Comparison of ENCODE assay signal across 1 cellular context in genomic region chr7:47354831-47355541, GRCh38.
TF ChIP-seq lines count a peak whose summit lies in the region.

No MANE protein-coding gene starts in this region.

TF ChIP-seq in K562, 482 proteins besides CTCF, POLR2A, EP300 and RAD21 (continued from another document):
- TF ChIP-seq MGA (IDR thresholded peaks at IDR 0.05), result peak; percentile 73
- peak; percentile 84 for TF ChIP-seq RAD51 (IDR thresholded peaks at IDR 0.05; ENCODE audit: borderline replicate concordance, low read depth)
- no peak for TF ChIP-seq BDP1 (IDR thresholded peaks at IDR 0.05; ENCODE audit: insufficient read depth, insufficient read length)
- TF ChIP-seq MAZ (CRISPR knock-in tag; conservative IDR thresholded peaks at IDR 0.05 in 1 of 2, IDR thresholded peaks at IDR 0.05 in 1 of 2), result peak in 1 of 2 experiments; percentile 16; a peak in 1 of 4 replicates
- TF ChIP-seq ZNF143 (CRISPR knock-in tag; IDR thresholded peaks at IDR 0.05), result no peak
- TF ChIP-seq SRF (CRISPR knock-in tag; IDR thresholded peaks at IDR 0.05), result peak in 1 of 2 experiments; percentile 70; a peak in 2 of 4 replicates
- TF ChIP-seq ATF6 (CRISPR knock-in tag; IDR thresholded peaks at IDR 0.05), result no peak
- no peak for TF ChIP-seq ELK3 (CRISPR knock-in tag; IDR thresholded peaks at IDR 0.05)
- TF ChIP-seq ZNF184 (CRISPR knock-in tag; IDR thresholded peaks at IDR 0.05), result no peak
- no peak for TF ChIP-seq RBM15 (IDR thresholded peaks at IDR 0.05; ENCODE audit: insufficient read depth, low read length)
- peak; percentile 86 to 89 for TF ChIP-seq NRF1 (conservative IDR thresholded peaks at IDR 0.05 in 1 of 2, IDR thresholded peaks at IDR 0.05 in 1 of 2)
